9 cellular contexts compared by ENCODE assay signal in the genomic region with DNA sequence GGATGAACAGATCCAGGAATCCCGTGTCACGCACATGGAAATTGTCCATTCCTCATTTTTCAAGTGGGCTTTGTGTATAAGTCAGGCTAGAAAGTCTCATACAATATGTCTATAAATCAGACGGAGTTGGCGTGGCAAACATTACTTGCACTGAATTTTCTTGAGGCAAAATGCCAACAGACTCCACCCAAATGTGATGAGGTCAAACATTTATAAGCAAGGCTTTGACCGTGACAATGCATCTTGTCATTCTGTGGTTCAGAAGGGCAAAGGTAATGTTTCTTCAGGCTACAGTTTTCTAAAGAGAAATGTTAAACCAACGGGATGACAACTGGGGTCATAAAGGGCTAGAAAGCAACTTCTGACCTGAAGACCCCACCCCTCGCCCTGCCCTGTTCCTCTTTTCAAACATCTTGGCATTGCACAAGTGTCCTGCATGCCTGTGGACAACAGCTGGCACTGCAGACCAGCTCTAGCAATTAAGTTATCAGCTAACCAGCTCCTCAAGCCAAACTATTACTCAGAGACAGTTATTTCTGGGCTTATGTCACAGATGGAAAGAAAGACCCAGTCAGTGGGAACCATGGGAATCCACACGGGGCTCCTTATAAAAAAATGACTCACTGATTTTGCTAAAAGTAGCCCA. TPM values are rescaled to one million over a fixed set of nuclear protein-coding genes. Genes with fewer than 3 reads are reported as not detected.
DNase-seq lines count a peak whose midpoint lies in the region; ATAC-seq and TF ChIP-seq lines count a peak whose summit lies in the region.
"Had no signal": no experiment of that assay in that cellular context is flagged by ENCODE, and none has a peak within 500 bp of the region (broad histone marks: within the 10 kb centered on the region; RNA-seq: fewer than 3 reads in every experiment).

No MANE protein-coding gene starts in this region.

- TF ChIP-seq CTCF in BE2C (IDR thresholded peaks at IDR 0.05; ENCODE audit: low read depth, low read length), result no peak

- H3K27ac ChIP-seq in SJSA1 (peak overlapping the region; percentile 95), rectal smooth muscle tissue (ENCODE audit: low read depth, low read length) (peak overlapping the region; percentile 48)

- H3K4me1 ChIP-seq in SJSA1 (replicated peaks), result peaks cover 80% of the 10 kb centered on the region
- peaks cover 10% of the 10 kb centered on the region for H3K4me1 ChIP-seq in rectal smooth muscle tissue (ENCODE audit: control insufficient read depth, insufficient read depth, low read length)
- peaks cover 13% of the 10 kb centered on the region for H3K4me1 ChIP-seq in BE2C

- ATAC-seq in HG03135 (IDR thresholded peaks at IDR 0.05; ENCODE audit: unreplicated experiment), result no peak

- no peak overlapping the region for H3K9ac ChIP-seq in rectal smooth muscle tissue (ENCODE audit: low read length)

- no peaks in the 10 kb centered on the region for H3K9me3 ChIP-seq in SJSA1 (replicated peaks)
- H3K9me3 ChIP-seq in BE2C, result no peaks in the 10 kb centered on the region
- H3K9me3 ChIP-seq: pancreas had no signal

- H3K36me3 ChIP-seq in SJSA1, result peaks cover 14% of the 10 kb centered on the region
- H3K36me3 ChIP-seq in rectal smooth muscle tissue (ENCODE audit: control insufficient read depth, insufficient read depth, low read length), result no peaks in the 10 kb centered on the region
- no peaks in the 10 kb centered on the region for H3K36me3 ChIP-seq in BE2C
- H3K36me3 ChIP-seq: pancreas had no signal

- H3K4me3 ChIP-seq in SJSA1 (no peak overlapping the region), rectal smooth muscle tissue (ENCODE audit: low read length) (no peak overlapping the region), BE2C (ENCODE audit: low read depth, low read length) (no peak overlapping the region)
- H3K4me3 ChIP-seq: pancreas had no signal

- H3K27me3 ChIP-seq in SJSA1 (replicated peaks) (no peaks in the 10 kb centered on the region), rectal smooth muscle tissue (ENCODE audit: control insufficient read depth, insufficient read depth, low read length) (no peaks in the 10 kb centered on the region), BE2C (no peaks in the 10 kb centered on the region)
- H3K27me3 ChIP-seq: pancreas had no signal

- DNase-seq in EH (ENCODE audit: low read depth) (peak; percentile 98), SJSA1 (ENCODE audit: low read depth in 1 of 2, low spot score in 2 of 2) (peak; percentile 79 to 94), fibroblast of peridontal ligament (ENCODE audit: extremely low read depth) (peak; percentile 98), BE2C (no peak), C1 segment of cervical spinal cord (lab: John Stamatoyannopoulos, UW) (no peak), NCI-H146 (lab: John Stamatoyannopoulos, UW) (no peak)

RNA-seq across cellular contexts. Expression of gene SPTBN5, which starts 36.5 kb away (rescaled TPM):
- 0.34 and 0.75 TPM in 2 replicates for total RNA-seq in SJSA1 (2014; rRNA removed; shearing (Covaris generic))
- 1.7 TPM for polyA plus RNA-seq in BE2C (2012; ENCODE audit: insufficient read depth, insufficient read length, low read depth)

RNA-seq across cellular contexts. Expression of gene EHD4, which starts 42.0 kb away (rescaled TPM):
- total RNA-seq in SJSA1 (2014; rRNA removed; shearing (Covaris generic)), result 22.7 and 26.8 TPM in 2 replicates
- 2.4 TPM for polyA plus RNA-seq in BE2C (2012; ENCODE audit: insufficient read depth, insufficient read length, low read depth)

Comparison
In these comparisons a context has a peak if more than half of its experiments do, and no peak if none do; other contexts are left out.
1. DNase-seq: peak in EH (single experiment), SJSA1 (2 of 2) and fibroblast of peridontal ligament (single experiment); none in BE2C (single experiment), C1 segment of cervical spinal cord (0 of 14) and NCI-H146 (single experiment).